ENCODE assay signal across 25 cellular contexts in the genomic region with DNA sequence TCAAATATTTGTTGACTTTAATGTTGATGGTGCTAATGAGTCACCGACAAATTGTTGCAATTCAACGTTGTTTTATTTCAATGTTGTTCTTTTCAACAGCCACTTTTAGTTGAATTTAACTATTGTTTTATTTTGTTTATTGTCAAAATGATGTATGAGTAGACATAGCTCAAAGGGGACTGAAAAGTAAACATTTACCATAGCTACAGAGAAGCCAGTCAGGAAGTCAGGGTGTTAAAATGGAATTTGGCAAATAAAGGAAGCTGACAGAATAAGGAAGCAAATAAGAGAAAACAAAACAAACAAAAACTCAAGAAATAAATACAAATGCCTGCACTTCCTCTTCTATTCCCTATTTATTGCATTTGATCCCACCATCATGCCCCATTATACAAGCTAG.
"Had no signal": no experiment of that assay in that cellular context is flagged by ENCODE, and none has a peak within 500 bp of the region (broad histone marks: within the 10 kb centered on the region; RNA-seq: fewer than 3 reads in every experiment).

No MANE protein-coding gene starts in this region.

- DNase-seq: activated CD4-positive, alpha-beta T cell treated with anti-CD3 and anti-CD28 coated beads, Interleukin-2, amount 50 U/mL, for 1 hour; activated CD4-positive, CD25-positive, alpha-beta regulatory T cell treated with anti-CD3 and anti-CD28 coated beads, Interleukin-2, amount 50 U/mL, for 72 hours; activated CD8-positive, alpha-beta T cell treated with anti-CD3 and anti-CD28 coated beads for 36 hours; activated naive CD8-positive, alpha-beta T cell treated with anti-CD3 and anti-CD28 coated beads, Interleukin-2, amount 50 U/mL, for 24 hours; activated T-cell treated with anti-CD3 and anti-CD28 coated beads, Interleukin-2, amount 50 U/mL, for 48 hours; amygdala; dermis blood vessel endothelial cell; effector CD4-positive, alpha-beta T cell; islet precursor cell; naive thymus-derived CD4-positive, alpha-beta T cell; nucleus accumbens; pancreas; right cardiac atrium; spleen; stimulated activated naive CD4-positive, alpha-beta T cell; T-helper 1 cell had no signal

- H3K27me3 Mint-ChIP-seq: activated CD8-positive, alpha-beta T cell treated with anti-CD3 and anti-CD28 coated beads for 36 hours; activated naive CD4-positive, alpha-beta T cell treated with anti-CD3 and anti-CD28 coated beads, Interleukin-2, amount 50 U/mL, for 24 hours; activated naive CD8-positive, alpha-beta T cell treated with anti-CD3 and anti-CD28 coated beads, Interleukin-2, amount 50 U/mL, for 24 hours; central memory CD8-positive, alpha-beta T cell; naive thymus-derived CD4-positive, alpha-beta T cell had no signal

- H3K4me3 ChIP-seq: gastroesophageal sphincter, hepatocyte, pancreas, spleen, tibial nerve had no signal

- H3K4me3 Mint-ChIP-seq: activated CD8-positive, alpha-beta T cell treated with anti-CD3 and anti-CD28 coated beads for 36 hours; activated naive CD4-positive, alpha-beta T cell treated with anti-CD3 and anti-CD28 coated beads, Interleukin-2, amount 50 U/mL, for 24 hours; activated naive CD8-positive, alpha-beta T cell treated with anti-CD3 and anti-CD28 coated beads, Interleukin-2, amount 50 U/mL, for 24 hours; central memory CD8-positive, alpha-beta T cell; mesothelial cell of epicardium; naive thymus-derived CD4-positive, alpha-beta T cell had no signal

- H3K36me3 Mint-ChIP-seq: activated naive CD4-positive, alpha-beta T cell treated with anti-CD3 and anti-CD28 coated beads, Interleukin-2, amount 50 U/mL, for 24 hours; mesothelial cell of epicardium; naive thymus-derived CD4-positive, alpha-beta T cell had no signal

- H3K4me1 Mint-ChIP-seq: activated naive CD4-positive, alpha-beta T cell treated with anti-CD3 and anti-CD28 coated beads, Interleukin-2, amount 50 U/mL, for 24 hours; activated naive CD8-positive, alpha-beta T cell treated with anti-CD3 and anti-CD28 coated beads, Interleukin-2, amount 50 U/mL, for 24 hours; central memory CD8-positive, alpha-beta T cell; mesothelial cell of epicardium; naive thymus-derived CD4-positive, alpha-beta T cell had no signal

- H3K4me1 ChIP-seq: gastroesophageal sphincter, pancreas, spleen, tibial nerve had no signal

- FAIRE-seq: bronchial epithelial cell, pancreas, TTC549 had no signal

- H3K27ac Mint-ChIP-seq: activated CD8-positive, alpha-beta T cell treated with anti-CD3 and anti-CD28 coated beads for 36 hours; activated naive CD4-positive, alpha-beta T cell treated with anti-CD3 and anti-CD28 coated beads, Interleukin-2, amount 50 U/mL, for 24 hours; activated naive CD8-positive, alpha-beta T cell treated with anti-CD3 and anti-CD28 coated beads, Interleukin-2, amount 50 U/mL, for 24 hours; activated T-helper 2 cell treated with anti-CD3 and anti-CD28 coated beads, Interferon-gamma antibody, Interleukin-2, Interleukin-4, amounts not matched to agents 10 μg/mL and 5 μg/mL and 100 μg/mL, durations not matched to agents 14 hours and 24 hours and 36 hours; mesothelial cell of epicardium; naive thymus-derived CD4-positive, alpha-beta T cell had no signal

- H3K9me3 ChIP-seq: gastroesophageal sphincter, pancreas, spleen, tibial nerve had no signal

- H3K9me3 Mint-ChIP-seq: activated CD8-positive, alpha-beta T cell treated with anti-CD3 and anti-CD28 coated beads for 36 hours; activated naive CD4-positive, alpha-beta T cell treated with anti-CD3 and anti-CD28 coated beads, Interleukin-2, amount 50 U/mL, for 24 hours; activated naive CD8-positive, alpha-beta T cell treated with anti-CD3 and anti-CD28 coated beads, Interleukin-2, amount 50 U/mL, for 24 hours; mesothelial cell of epicardium had no signal

- H3K36me3 ChIP-seq: gastroesophageal sphincter, pancreas, spleen, tibial nerve had no signal

- ATAC-seq: activated CD8-positive, alpha-beta T cell treated with anti-CD3 and anti-CD28 coated beads for 36 hours; activated naive CD8-positive, alpha-beta T cell treated with anti-CD3 and anti-CD28 coated beads, Interleukin-2, amount 50 U/mL, for 24 hours; gastroesophageal sphincter; naive thymus-derived CD4-positive, alpha-beta T cell; pancreas; right cardiac atrium had no signal
